In the genomic region with DNA sequence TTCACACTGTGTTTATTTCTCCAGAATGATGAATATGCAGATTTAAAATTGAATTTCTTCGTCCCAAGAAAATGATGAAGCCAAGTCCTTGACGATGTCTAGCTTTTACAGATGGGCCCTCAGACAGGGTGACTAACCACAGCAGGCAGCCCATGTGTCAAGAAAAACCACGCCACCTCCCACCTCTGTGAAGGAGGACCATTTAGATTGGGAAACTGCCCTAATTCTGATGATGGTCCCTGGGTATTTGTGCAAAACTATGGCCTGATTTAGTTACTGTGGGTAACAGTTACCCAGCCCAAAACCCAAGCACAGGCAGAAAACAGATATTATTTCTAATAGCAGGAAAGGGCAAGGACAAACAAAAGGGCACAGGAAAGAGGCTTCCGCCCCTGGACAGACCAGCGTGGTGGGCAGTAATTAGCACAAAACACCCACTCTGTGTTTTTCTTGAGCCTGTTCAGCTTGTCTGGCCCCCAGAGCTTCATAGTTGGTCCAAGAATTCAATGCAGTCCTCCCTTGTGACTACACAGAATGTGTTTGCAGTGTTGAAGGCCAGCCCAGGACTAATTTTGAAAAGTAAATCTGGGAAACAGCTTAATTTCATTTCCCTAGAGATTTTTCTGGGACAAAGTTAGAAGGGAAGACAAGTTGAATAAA, we compare ENCODE assay signal across 18 cellular contexts. TPM values are rescaled to one million over a fixed set of nuclear protein-coding genes. Genes with fewer than 3 reads are reported as not detected.
DNase-seq lines count a peak whose midpoint lies in the region; ATAC-seq and TF ChIP-seq lines count a peak whose summit lies in the region.
"Had no signal": no experiment of that assay in that cellular context is flagged by ENCODE, and none has a peak within 500 bp of the region (broad histone marks: within the 10 kb centered on the region; RNA-seq: fewer than 3 reads in every experiment).

No MANE protein-coding gene starts in this region.

- H3K36me3 ChIP-seq in body of pancreas (replicated peaks in 1 of 2; ENCODE audit: insufficient read depth in 1 of 2, low read depth in 2 of 2) (no peaks in the 10 kb centered on the region), left lung (no peaks in the 10 kb centered on the region), smooth muscle cell (ENCODE audit: low read depth) (no peaks in the 10 kb centered on the region)
- H3K36me3 ChIP-seq: HAP-1 had no signal

- no peaks in the 10 kb centered on the region for H3K79me2 ChIP-seq in smooth muscle cell (ENCODE audit: low read depth)

- peak; percentile 53 for ATAC-seq in body of pancreas
- peak; percentile 33 for ATAC-seq in left lung
- ATAC-seq in left colon = no peak
- ATAC-seq in HG03571 (IDR thresholded peaks at IDR 0.05; ENCODE audit: unreplicated experiment) = no peak
- no peak for ATAC-seq in GM21619 (IDR thresholded peaks at IDR 0.05; ENCODE audit: unreplicated experiment)
- ATAC-seq: stimulated activated naive CD8-positive, alpha-beta T cell treated with anti-CD3 and anti-CD28 coated beads, Interleukin-15, amount 100 ng/mL, for 72 hours; T-helper 17 cell had no signal

- no peak overlapping the region for H3K4me3 ChIP-seq in body of pancreas
- H3K4me3 ChIP-seq in left lung = no peak overlapping the region
- no peak overlapping the region for H3K4me3 ChIP-seq in smooth muscle cell
- H3K4me3 ChIP-seq: HAP-1 had no signal

- peak overlapping the region; percentile 63 for H2AFZ ChIP-seq in smooth muscle cell (ENCODE audit: low read depth)

- H3K4me1 ChIP-seq in body of pancreas = no peaks in the 10 kb centered on the region
- H3K4me1 ChIP-seq in left lung = no peaks in the 10 kb centered on the region
- H3K4me1 ChIP-seq in smooth muscle cell (ENCODE audit: low read depth) = peaks cover 10% of the 10 kb centered on the region

- peaks cover 3% of the 10 kb centered on the region for H3F3A ChIP-seq in smooth muscle cell (ENCODE audit: low read depth)

- DNase-seq in GM03348 (ENCODE audit: low spot score) = peak; percentile 63
- peak in 2 of 4 donors; percentile 18 to 27 for DNase-seq in body of pancreas
- DNase-seq in left lung = no peak
- DNase-seq in smooth muscle cell (lab: John Stamatoyannopoulos, UW; ENCODE audit: unreplicated experiment) = no peak
- no peak for DNase-seq in left colon
- no peak for DNase-seq in GM20000 (ENCODE audit: low spot score)
- DNase-seq: activated CD4-positive, alpha-beta T cell treated with anti-CD3 and anti-CD28 coated beads, Interleukin-2, amount 10 ng/mL, durations not matched to agents 24 days and 14 days; activated T-cell treated with anti-CD3 and anti-CD28 coated beads, Interleukin-2, amount 50 U/mL, for 1 hour; dermis blood vessel endothelial cell; foreskin melanocyte; NCI-H1694; NCI-H524 treated with DMSO at 0.1 percent for 48 hours; stimulated activated naive CD8-positive, alpha-beta T cell treated with anti-CD3 and anti-CD28 coated beads, Interleukin-15, amount 100 ng/mL, for 72 hours; T-helper 17 cell had no signal

- intact Hi-C loops in body of pancreas (cut with DNase I) = no loop called here
- intact Hi-C loops in left lung (cut with DNase I) = no loop called here
- intact Hi-C loops in left colon (cut with DNase I, micrococcal nuclease) = no loop called here

- no peaks in the 10 kb centered on the region for H3K27me3 ChIP-seq in body of pancreas
- no peaks in the 10 kb centered on the region for H3K27me3 ChIP-seq in left lung
- H3K27me3 ChIP-seq in smooth muscle cell (ENCODE audit: low read depth) = no peaks in the 10 kb centered on the region

- H3K9me3 ChIP-seq in body of pancreas (no peaks in the 10 kb centered on the region), left lung (no peaks in the 10 kb centered on the region), smooth muscle cell (replicated peaks; ENCODE audit: low read depth) (no peaks in the 10 kb centered on the region)
- H3K9me3 ChIP-seq: HAP-1 had no signal

- H3K27ac ChIP-seq in body of pancreas (no peak overlapping the region), left lung (no peak overlapping the region), smooth muscle cell (ENCODE audit: low read depth) (peak overlapping the region; percentile 90)
- H3K27ac ChIP-seq: RWPE1 had no signal

- TF ChIP-seq CTCF in body of pancreas (IDR thresholded peaks at IDR 0.05) = no peak
- no peak for TF ChIP-seq CTCF in left lung (IDR thresholded peaks at IDR 0.05)
- TF ChIP-seq CTCF in smooth muscle cell (IDR thresholded peaks at IDR 0.05; ENCODE audit: borderline replicate concordance, insufficient read depth, poor library complexity, severe bottlenecking) = no peak
- TF ChIP-seq CTCF in GM20000 (IDR thresholded peaks at IDR 0.05; ENCODE audit: extremely low read depth, missing control alignments) = no peak

- peak overlapping the region; percentile 73 for H3K4me2 ChIP-seq in smooth muscle cell

- H3K9ac ChIP-seq in smooth muscle cell (ENCODE audit: low read depth) = peak overlapping the region; percentile 42

- H4K20me1 ChIP-seq in smooth muscle cell (ENCODE audit: low read depth) = no peaks in the 10 kb centered on the region

- TF ChIP-seq POLR2A in body of pancreas (IDR thresholded peaks at IDR 0.05) = no peak

- WGBS in body of pancreas, 2 donors = 82 to 86% methylated on average over 5 of the region's 5 CpGs
- WGBS in smooth muscle cell (ENCODE audit: low lambda C conversion rate) = 22% methylated on average over 5 of the region's 5 CpGs

RNA-seq across cellular contexts. Expression of a gene that starts 49.3 kb away (rescaled TPM):
- total RNA-seq in body of pancreas (10 to 100 TPM; 14.2 to 23.6 TPM), left lung (10 to 100 TPM; 56.9 to 66.1 TPM), smooth muscle cell (140 and 166 TPM in 2 replicates), left colon (10 to 100 TPM; 20.3 to 32.4 TPM)
- polyA plus RNA-seq in smooth muscle cell = 54.2 and 56.5 TPM in 2 replicates

Comparison
In these comparisons a context has a peak if more than half of its experiments do, and no peak if none do; other contexts are left out.
1. ATAC-seq: peak in body of pancreas (single experiment) and left lung (single experiment); none in left colon (single experiment), HG03571 (single experiment) and GM21619 (single experiment).